ENCODE assay signal across 9 cellular contexts in the genomic region with DNA sequence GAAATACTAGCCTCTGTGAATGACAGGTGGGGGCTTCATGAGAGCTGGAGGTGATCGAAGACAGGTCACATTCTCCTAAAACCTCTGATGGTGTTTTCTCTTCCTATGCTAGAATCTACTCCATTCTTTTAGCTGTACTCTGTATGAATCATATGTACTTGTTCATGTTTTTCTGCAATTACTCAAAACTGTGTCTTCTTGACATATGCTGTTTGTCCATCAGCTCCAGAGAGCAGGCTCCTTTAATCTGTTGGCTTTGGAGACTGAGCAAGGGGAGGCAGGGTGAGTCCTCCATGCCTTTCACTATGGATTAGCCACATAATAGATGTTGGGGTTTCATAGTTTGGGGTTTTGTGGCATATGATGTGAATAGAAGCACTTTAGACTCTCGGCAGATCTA.
"Had no signal": no experiment of that assay in that cellular context is flagged by ENCODE, and none has a peak within 500 bp of the region (broad histone marks: within the 10 kb centered on the region; RNA-seq: fewer than 3 reads in every experiment).

No MANE protein-coding gene starts in this region.

- H3K4me2 ChIP-seq: GM23338 had no signal

- H3K9me3 ChIP-seq: HAP-1 had no signal

- DNase-seq: GM23248, GOT3, H7, H9, HCEC 1CT, HFFc6 had no signal

- H3K9ac ChIP-seq: GM23248 had no signal

- H3K4me1 ChIP-seq: HAP-1 had no signal

- H3K36me3 ChIP-seq: HAP-1 had no signal

- H3K27ac ChIP-seq: GM23248 had no signal

- ATAC-seq: GM23338, HCT116 had no signal

- H3K4me3 ChIP-seq: GM23248, GM23338, HAP-1 had no signal

- H2AFZ ChIP-seq: GM23248, GM23338 had no signal
